In the genomic region with DNA sequence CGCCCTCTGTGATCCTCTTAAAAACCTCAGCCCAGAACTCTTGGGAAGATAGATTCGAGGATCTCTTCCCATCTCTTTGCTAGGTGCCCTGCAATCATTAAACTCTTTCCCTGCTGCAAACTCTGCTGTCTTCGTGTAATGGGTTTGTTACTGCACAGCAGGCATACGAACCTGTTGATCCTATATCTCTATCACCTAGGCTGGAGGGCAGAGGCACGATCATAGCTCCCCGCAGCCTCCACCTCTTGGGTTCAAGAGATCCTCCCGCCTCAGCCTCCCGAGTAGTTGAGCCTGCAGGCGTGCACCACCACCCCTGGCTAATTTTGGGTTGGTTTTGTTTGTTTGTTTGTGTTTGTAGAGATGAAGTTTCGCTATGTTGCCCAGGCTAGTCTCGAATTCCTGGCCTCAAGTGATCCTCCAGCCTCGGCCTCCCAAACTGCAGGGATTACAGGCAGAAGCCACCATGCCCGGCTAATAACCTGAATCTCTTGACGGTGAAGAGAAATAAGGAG, we compare ENCODE assay signal across 8 cellular contexts. TPM values are rescaled to one million over a fixed set of nuclear protein-coding genes. Genes with fewer than 3 reads are reported as not detected.
DNase-seq lines count a peak whose midpoint lies in the region; TF ChIP-seq lines count a peak whose summit lies in the region.

No MANE protein-coding gene starts in this region.

- no peaks in the 10 kb centered on the region for H4K20me1 ChIP-seq in hepatocyte (ENCODE audit: insufficient read depth, poor library complexity, severe bottlenecking)
- no peaks in the 10 kb centered on the region for H4K20me1 ChIP-seq in smooth muscle cell (ENCODE audit: low read depth)

- H3K4me1 Mint-ChIP-seq in activated CD4-positive, alpha-beta memory T cell treated with anti-CD3 and anti-CD28 coated beads for 36 hours (ENCODE audit: low read depth), result peaks cover 13% of the 10 kb centered on the region

- H3K4me3 Mint-ChIP-seq in activated CD4-positive, alpha-beta memory T cell treated with anti-CD3 and anti-CD28 coated beads for 36 hours, result peak overlapping the region; percentile 87

- TF ChIP-seq CTCF in hepatocyte (IDR thresholded peaks at IDR 0.05; ENCODE audit: poor library complexity) (no peak), smooth muscle cell (IDR thresholded peaks at IDR 0.05; ENCODE audit: borderline replicate concordance, insufficient read depth, poor library complexity, severe bottlenecking) (no peak)

- intact Hi-C loops in activated CD4-positive, alpha-beta memory T cell treated with anti-CD3 and anti-CD28 coated beads for 36 hours (cut with micrococcal nuclease), result loop anchor here (1.0 to 10.0 kb wide), 4 partner anchors 94 to 374 kb away; a partner anchor contains a TSS

- WGBS in hepatocyte (ENCODE audit: low lambda C conversion rate, missing lambda C conversion rate), result 86% methylated on average over 14 of the region's 14 CpGs
- 86% methylated on average over 14 of the region's 14 CpGs for WGBS in smooth muscle cell (ENCODE audit: low lambda C conversion rate)

- POLR2A ChIA-PET in activated CD4-positive, alpha-beta memory T cell treated with anti-CD3 and anti-CD28 coated beads for 36 hours (lab: Charles Lee), result interaction anchor here (1.2 to 1.4 kb wide), 3 partner anchors 14 to 355 kb away, joined by 3 to 5 read pairs (median 4); a partner anchor contains a TSS

- H3K27ac ChIP-seq in hepatocyte (peak overlapping the region; percentile 70), smooth muscle cell (ENCODE audit: low read depth) (peak overlapping the region; percentile 4)

- H3K4me2 ChIP-seq in hepatocyte (peak overlapping the region; percentile 81), smooth muscle cell (peak overlapping the region; percentile 89)

- H3K27ac Mint-ChIP-seq in activated CD4-positive, alpha-beta memory T cell treated with anti-CD3 and anti-CD28 coated beads for 36 hours, result no peak overlapping the region

- peak overlapping the region; percentile 39 for H3K9ac ChIP-seq in smooth muscle cell (ENCODE audit: low read depth)

- H3K9me3 Mint-ChIP-seq in activated CD4-positive, alpha-beta memory T cell treated with anti-CD3 and anti-CD28 coated beads for 36 hours, result no peaks in the 10 kb centered on the region

- no peaks in the 10 kb centered on the region for H3K27me3 Mint-ChIP-seq in activated CD4-positive, alpha-beta memory T cell treated with anti-CD3 and anti-CD28 coated beads for 36 hours

- H3K79me2 ChIP-seq in hepatocyte (no peaks in the 10 kb centered on the region), smooth muscle cell (ENCODE audit: low read depth) (no peaks in the 10 kb centered on the region)

- in situ Hi-C loops in HAP-1 (cut with MboI; ENCODE audit: low sequenced_read_pairs), result no loop called here

- H3K36me3 ChIP-seq in HAP-1 (replicated peaks) (no peaks in the 10 kb centered on the region), hepatocyte (replicated peaks; ENCODE audit: insufficient read depth, low read depth) (no peaks in the 10 kb centered on the region), smooth muscle cell (ENCODE audit: low read depth) (no peaks in the 10 kb centered on the region)

- H3F3A ChIP-seq in smooth muscle cell (ENCODE audit: low read depth), result no peaks in the 10 kb centered on the region

- CTCF ChIA-PET in activated CD4-positive, alpha-beta memory T cell treated with anti-CD3 and anti-CD28 coated beads for 36 hours (lab: Charles Lee), result interaction anchor here (0.6 to 1.7 kb wide), 9 partner anchors 8 to 1338 kb away, joined by 3 to 9 read pairs (median 5); a partner anchor contains a TSS

- H3K9me2 ChIP-seq in hepatocyte (replicated peaks; ENCODE audit: insufficient read depth), result no peaks in the 10 kb centered on the region

- H2AFZ ChIP-seq in hepatocyte (peak overlapping the region; percentile 95), smooth muscle cell (ENCODE audit: low read depth) (peak overlapping the region; percentile 91)

- H3K4me3 ChIP-seq in HAP-1, result peak overlapping the region; percentile 58
- H3K4me3 ChIP-seq in hepatocyte, result peak overlapping the region; percentile 73
- peak overlapping the region; percentile 63 for H3K4me3 ChIP-seq in smooth muscle cell

- peaks cover 5% of the 10 kb centered on the region; the same call in 1 of the 2 replicates for H3K4me1 ChIP-seq in HAP-1
- no peaks in the 10 kb centered on the region for H3K4me1 ChIP-seq in hepatocyte (ENCODE audit: insufficient read depth)
- H3K4me1 ChIP-seq in smooth muscle cell (ENCODE audit: low read depth), result peaks cover 5% of the 10 kb centered on the region

- no peaks in the 10 kb centered on the region for H3K9me3 ChIP-seq in HAP-1
- no peaks in the 10 kb centered on the region for H3K9me3 ChIP-seq in hepatocyte (ENCODE audit: low read depth)
- no peaks in the 10 kb centered on the region for H3K9me3 ChIP-seq in smooth muscle cell (replicated peaks; ENCODE audit: low read depth)

- no peaks in the 10 kb centered on the region for H3K27me3 ChIP-seq in HAP-1 (ENCODE audit: low read depth)
- no peaks in the 10 kb centered on the region for H3K27me3 ChIP-seq in hepatocyte
- no peaks in the 10 kb centered on the region for H3K27me3 ChIP-seq in smooth muscle cell (ENCODE audit: low read depth)

- no peaks in the 10 kb centered on the region for H3K36me3 Mint-ChIP-seq in activated CD4-positive, alpha-beta memory T cell treated with anti-CD3 and anti-CD28 coated beads for 36 hours

- DNase-seq in HAP-1 (ENCODE audit: low spot score in 2 of 2), result no peak
- DNase-seq in activated CD4-positive, alpha-beta memory T cell treated with anti-CD3 and anti-CD28 coated beads for 36 hours, result no peak
- no peak for DNase-seq in hepatocyte (ENCODE audit: low spot score)
- no peak for DNase-seq in smooth muscle cell (lab: John Stamatoyannopoulos, UW; ENCODE audit: unreplicated experiment)
- DNase-seq in NK-92 treated with Interleukin-12 subunit alpha and Interleukin-12 subunit beta, amount 100 ng/mL, for 24 hours (lab: John Stamatoyannopoulos, UW), result no peak
- DNase-seq in kidney tubule cell (ENCODE audit: low spot score), result no peak
- DNase-seq in NCI-H187 (lab: John Stamatoyannopoulos, UW), result no peak
- no peak for DNase-seq in stimulated activated CD4-positive, alpha-beta T cell treated with anti-CD3 and anti-CD28 coated beads, Interleukin-4, amount 100 ng/mL, for 4 hours

RNA-seq across cellular contexts. Expression of a gene that starts 0.5 kb away (rescaled TPM):
- 1 to 10 TPM; 2.4 to 3.4 TPM for total RNA-seq in activated CD4-positive, alpha-beta memory T cell treated with anti-CD3 and anti-CD28 coated beads for 36 hours
- total RNA-seq in hepatocyte, result 3.5 and 4.2 TPM in 2 replicates
- 3.7 and 7.0 TPM in 2 replicates for polyA plus RNA-seq in hepatocyte
- 4.3 and 4.5 TPM in 2 replicates for total RNA-seq in smooth muscle cell
- 3.6 and 5.4 TPM in 2 replicates for polyA plus RNA-seq in smooth muscle cell

RNA-seq across cellular contexts. Expression of a gene that starts 30.7 kb away (rescaled TPM):
- under 1 TPM in 1 of 2 experiments, not detected in 1; 0.55 TPM for total RNA-seq in activated CD4-positive, alpha-beta memory T cell treated with anti-CD3 and anti-CD28 coated beads for 36 hours
- 1.8 and 2.0 TPM in 2 replicates for total RNA-seq in hepatocyte
- polyA plus RNA-seq in hepatocyte, result 0.34 and 0.67 TPM in 2 replicates
- total RNA-seq in smooth muscle cell, result not detected in 2 replicates
- 0.95 TPM in 1 of 2 replicates, not detected in the other for polyA plus RNA-seq in smooth muscle cell
